In genomic region chr2:31421634-31422033, GRCh38 we compare ENCODE assay signal across 1 cellular context.
TF ChIP-seq lines count a peak whose summit lies in the region.

No MANE protein-coding gene starts in this region.

TF ChIP-seq in HepG2, 621 proteins besides CTCF, POLR2A, EP300 and RAD21 (continued from another document):
- TF ChIP-seq ZNF275 (CRISPR knock-in tag; IDR thresholded peaks at IDR 0.05; ENCODE audit: borderline replicate concordance) = no peak
- no peak for TF ChIP-seq ZFP62 (CRISPR knock-in tag; IDR thresholded peaks at IDR 0.05)
- no peak for TF ChIP-seq ERF (CRISPR knock-in tag; IDR thresholded peaks at IDR 0.05)
- TF ChIP-seq BCL3 (CRISPR knock-in tag; IDR thresholded peaks at IDR 0.05) = no peak
- no peak for TF ChIP-seq ZNF44 (CRISPR knock-in tag; IDR thresholded peaks at IDR 0.05)
- no peak for TF ChIP-seq MTF1 (CRISPR knock-in tag; IDR thresholded peaks at IDR 0.05)
